8 cellular contexts compared by ENCODE assay signal in the genomic region with DNA sequence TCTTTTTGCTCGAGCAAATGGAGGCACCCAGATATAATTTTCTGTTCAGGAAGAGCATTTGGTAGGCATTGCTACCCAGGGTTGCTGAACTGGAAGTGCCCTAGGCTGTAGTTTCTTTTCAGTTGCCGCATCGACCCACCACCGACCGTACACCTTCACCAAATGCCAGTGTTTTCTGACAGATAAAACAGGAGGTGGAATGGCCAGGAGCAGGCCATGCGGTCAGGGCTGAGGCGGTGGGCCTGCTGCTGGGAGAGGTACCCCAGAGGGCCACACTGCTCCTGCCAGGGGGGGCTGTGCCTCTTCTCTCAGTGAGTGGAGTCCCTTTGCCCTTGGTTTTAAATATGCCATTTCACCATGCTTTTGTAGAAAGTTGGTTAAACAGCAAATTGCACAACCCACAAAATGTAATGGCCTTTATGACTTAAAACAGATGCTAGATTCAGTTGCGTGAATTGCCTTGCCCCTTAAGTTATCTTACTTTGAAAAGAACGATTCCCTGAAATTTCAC. TPM values are rescaled to one million over a fixed set of nuclear protein-coding genes. Genes with fewer than 3 reads are reported as not detected.
DNase-seq lines count a peak whose midpoint lies in the region; ATAC-seq and TF ChIP-seq lines count a peak whose summit lies in the region.

No MANE protein-coding gene starts in this region.

- H3K4me3 ChIP-seq in AG04449 (ENCODE audit: low read depth, low read length) (peak overlapping the region; percentile 50), LNCaP clone FGC (ENCODE audit: low read depth, low read length) (peak overlapping the region; percentile 47), MM.1S (ENCODE audit: low read length) (no peak overlapping the region)

- H3K27me3 Mint-ChIP-seq in MCF 10A (ENCODE audit: insufficient read depth, unreplicated experiment) (no peaks in the 10 kb centered on the region), mesothelial cell of epicardium (ENCODE audit: low read depth) (no peaks in the 10 kb centered on the region)

- H3K4me3 Mint-ChIP-seq in MCF 10A (ENCODE audit: unreplicated experiment) (peak overlapping the region; percentile 80), mesothelial cell of epicardium (peak overlapping the region; percentile 53)

- H3K4me1 Mint-ChIP-seq in MCF 10A (ENCODE audit: insufficient read depth, unreplicated experiment) (peaks cover 33% of the 10 kb centered on the region), mesothelial cell of epicardium (peaks cover 75% of the 10 kb centered on the region)

- DNase-seq in AG04449 (ENCODE audit: low read depth, low spot score) (no peak), LNCaP clone FGC (ENCODE audit: low read depth) (no peak), MCF 10A (ENCODE audit: unreplicated experiment) (peak; percentile 14), mesothelial cell of epicardium (ENCODE audit: low spot score in 2 of 2, unreplicated experiment in 2 of 2) (no peak), foreskin melanocyte (no peak), MM.1S (no peak)

- H3K79me2 ChIP-seq in MM.1S (ENCODE audit: low read length), result peaks cover 41% of the 10 kb centered on the region

- H3K4me2 ChIP-seq in MM.1S (ENCODE audit: low read depth, low read length), result no peak overlapping the region

- no peaks in the 10 kb centered on the region for H4K20me1 ChIP-seq in MM.1S (ENCODE audit: insufficient read depth, low read length)

- no peaks in the 10 kb centered on the region for H3K4me1 ChIP-seq in MM.1S (ENCODE audit: low read length)

- no peak overlapping the region for H2AFZ ChIP-seq in MM.1S (ENCODE audit: low read length)

- H3K9ac ChIP-seq in MM.1S (ENCODE audit: low read length), result no peak overlapping the region

- H3K36me3 Mint-ChIP-seq in MCF 10A (ENCODE audit: insufficient read depth, unreplicated experiment), result no peaks in the 10 kb centered on the region
- no peaks in the 10 kb centered on the region for H3K36me3 Mint-ChIP-seq in mesothelial cell of epicardium

- H3K27me3 ChIP-seq in MM.1S (replicated peaks; ENCODE audit: insufficient read depth, low read length), result no peaks in the 10 kb centered on the region

- POLR2A ChIA-PET in AG04449 (lab: Yijun Ruan, JAX) (interaction anchor here (0.9 kb wide), 1 partner anchor 9 kb away, joined by 3 read pairs; no protein-coding TSS in a partner anchor), MCF 10A (lab: Yijun Ruan, JAX) (interaction anchor here (0.5 to 3.2 kb wide), 7 partner anchors 17 to 996 kb away, joined by 3 to 24 read pairs (median 4); a partner anchor contains a TSS)

- H3F3A ChIP-seq in MM.1S (ENCODE audit: insufficient read depth, low read length), result no peaks in the 10 kb centered on the region

- no TSS peak for BruUV-seq in MCF 10A (replicated peaks; lab: Mats Ljungman, UMichigan)

- intact Hi-C loops in MCF 10A (cut with micrococcal nuclease), result loop anchor here (1.0 to 5.0 kb wide), 3 partner anchors 35 to 230 kb away; a partner anchor contains a TSS

- no peaks in the 10 kb centered on the region for H3K9me2 ChIP-seq in MM.1S (replicated peaks; ENCODE audit: insufficient read depth, low read length)

- TF ChIP-seq CTCF in AG04449 (IDR thresholded peaks at IDR 0.05; ENCODE audit: insufficient read depth, low read length, missing control alignments) (no peak), LNCaP clone FGC (IDR thresholded peaks at IDR 0.05; ENCODE audit: control insufficient read depth, extremely low read depth, insufficient read depth) (no peak), MCF 10A (IDR thresholded peaks at IDR 0.05; ENCODE audit: unreplicated experiment) (no peak), mesothelial cell of epicardium (IDR thresholded peaks at IDR 0.05; ENCODE audit: unreplicated experiment) (no peak), MM.1S (IDR thresholded peaks at IDR 0.05; ENCODE audit: low read length) (no peak)

- CTCF ChIA-PET in AG04449 (lab: Yijun Ruan, JAX), result no interaction called here
- CTCF ChIA-PET in MCF 10A (lab: Yijun Ruan, JAX), result no interaction called here

- H3K27ac Mint-ChIP-seq in MCF 10A (ENCODE audit: low read depth, unreplicated experiment) (peak overlapping the region; percentile 95), mesothelial cell of epicardium (peak overlapping the region; percentile 93)

- ATAC-seq in HG03139 (IDR thresholded peaks at IDR 0.05; ENCODE audit: unreplicated experiment), result no peak
- no peak for ATAC-seq in GM21723 (IDR thresholded peaks at IDR 0.05; ENCODE audit: unreplicated experiment)

- no peak overlapping the region for H3K27ac ChIP-seq in MM.1S (ENCODE audit: low read length)

- no peaks in the 10 kb centered on the region for H3K9me3 ChIP-seq in MM.1S (replicated peaks; ENCODE audit: insufficient read depth, low read length)

- H3K9me3 Mint-ChIP-seq in MCF 10A (ENCODE audit: unreplicated experiment) (no peaks in the 10 kb centered on the region), mesothelial cell of epicardium (no peaks in the 10 kb centered on the region)

- no peaks in the 10 kb centered on the region for H3K36me3 ChIP-seq in MM.1S (replicated peaks; ENCODE audit: insufficient read depth, low read length)

RNA-seq across cellular contexts. Expression of a gene that starts 36.5 kb away (rescaled TPM):
- total RNA-seq in MCF 10A (2022) (9.7 and 11.7 TPM in 2 replicates), mesothelial cell of epicardium (48.6 to 50.6 TPM (median 50.0 TPM) in 3 replicates)

RNA-seq across cellular contexts. Expression of a gene that starts 38.2 kb away (rescaled TPM):
- total RNA-seq in MCF 10A (2022) (19.8 and 20.6 TPM in 2 replicates), mesothelial cell of epicardium (47.0 to 52.6 TPM (median 52.1 TPM) in 3 replicates)
